In genomic region chr5:160506006-160507004, GRCh38 we compare ENCODE assay signal across 8 cellular contexts.
A peak's percentile ranks its signal among the peaks of the same experiment; 100 is the strongest.
DNase-seq lines count a peak whose midpoint lies in the region; ATAC-seq and TF ChIP-seq lines count a peak whose summit lies in the region.

No MANE protein-coding gene starts in this region.

- TF ChIP-seq CTCF in ovary (IDR thresholded peaks at IDR 0.05), result no peak

- H3K4me1 ChIP-seq in ovary (ENCODE audit: insufficient read depth), result no peaks in the 10 kb centered on the region

- peak overlapping the region; percentile 63 to 93 (median 85) for H3K27ac Mint-ChIP-seq in naive thymus-derived CD8-positive, alpha-beta T cell

- H3K4me3 ChIP-seq in ovary, result no peak overlapping the region

- no peaks in the 10 kb centered on the region for H3K36me3 ChIP-seq in ovary

- H3K27me3 Mint-ChIP-seq in naive thymus-derived CD8-positive, alpha-beta T cell, result peaks cover 0 to 12% (median 2%) of the 10 kb centered on the region in 5 donors

- H3K36me3 Mint-ChIP-seq in naive thymus-derived CD8-positive, alpha-beta T cell, result no peaks in the 10 kb centered on the region

- DNase-seq in SIG-M5 treated with dmso at 0.1 percent for 504 hours (lab: John Stamatoyannopoulos, UW; ENCODE audit: unreplicated experiment) (peak; percentile 57), SIG-M5 (lab: John Stamatoyannopoulos, UW) (no peak), ovary (no peak)
- DNase-seq in activated CD4-positive, CD25-positive, alpha-beta regulatory T cell treated with anti-CD3 and anti-CD28 coated beads, Interleukin-2, amount 50 U/mL, for 16 hours (ENCODE audit: low read depth, low spot score), result peak; percentile 68
- DNase-seq in central memory CD4-positive, alpha-beta T cell, result peak; percentile 83
- DNase-seq in naive thymus-derived CD8-positive, alpha-beta T cell, result peak; percentile 37 to 88 (median 62)

- H3K4me3 Mint-ChIP-seq in naive thymus-derived CD8-positive, alpha-beta T cell, result peak overlapping the region in 9 of 10 donors; percentile 4 to 57 (median 36)

- no peaks in the 10 kb centered on the region for H3K9me3 ChIP-seq in ovary

- WGBS in ovary, 3 donors, result 54 to 59% (median 58%) methylated on average over 18 of the region's 18 CpGs

- intact Hi-C loops in ovary (cut with DNase I), result no loop called here

- TF ChIP-seq POLR2A in ovary (IDR thresholded peaks at IDR 0.05), result no peak

- peak; percentile 76 for ATAC-seq in HG03064 (IDR thresholded peaks at IDR 0.05; ENCODE audit: low read depth, unreplicated experiment)
- peak; percentile 83 to 85 for ATAC-seq in naive thymus-derived CD8-positive, alpha-beta T cell

- H3K4me1 Mint-ChIP-seq in naive thymus-derived CD8-positive, alpha-beta T cell, result peaks cover 11 to 33% (median 25%) of the 10 kb centered on the region in 4 donors

- no peaks in the 10 kb centered on the region for H3K27me3 ChIP-seq in ovary

- H3K27ac ChIP-seq in temporal lobe (ENCODE audit: low read depth, low read length) (peak overlapping the region; percentile 61), ovary (no peak overlapping the region)

- H3K9me3 Mint-ChIP-seq in naive thymus-derived CD8-positive, alpha-beta T cell, result no peaks in the 10 kb centered on the region

- POLR2A ChIA-PET in naive thymus-derived CD8-positive, alpha-beta T cell (lab: Charles Lee), result no interaction called here

- no peak for TF ChIP-seq EP300 in ovary (IDR thresholded peaks at IDR 0.05)

Comparison
In these comparisons a context has a peak if more than half of its experiments do, and no peak if none do; other contexts are left out.
1. DNase-seq: peak in SIG-M5 treated with dmso at 0.1 percent for 504 hours (single experiment), activated CD4-positive, CD25-positive, alpha-beta regulatory T cell treated with anti-CD3 and anti-CD28 coated beads, Interleukin-2, amount 50 U/mL, for 16 hours (single experiment), central memory CD4-positive, alpha-beta T cell (single experiment) and naive thymus-derived CD8-positive, alpha-beta T cell (10 of 10); none in SIG-M5 (single experiment) and ovary (0 of 5).